ENCODE assay signal across 26 cellular contexts in the genomic region with DNA sequence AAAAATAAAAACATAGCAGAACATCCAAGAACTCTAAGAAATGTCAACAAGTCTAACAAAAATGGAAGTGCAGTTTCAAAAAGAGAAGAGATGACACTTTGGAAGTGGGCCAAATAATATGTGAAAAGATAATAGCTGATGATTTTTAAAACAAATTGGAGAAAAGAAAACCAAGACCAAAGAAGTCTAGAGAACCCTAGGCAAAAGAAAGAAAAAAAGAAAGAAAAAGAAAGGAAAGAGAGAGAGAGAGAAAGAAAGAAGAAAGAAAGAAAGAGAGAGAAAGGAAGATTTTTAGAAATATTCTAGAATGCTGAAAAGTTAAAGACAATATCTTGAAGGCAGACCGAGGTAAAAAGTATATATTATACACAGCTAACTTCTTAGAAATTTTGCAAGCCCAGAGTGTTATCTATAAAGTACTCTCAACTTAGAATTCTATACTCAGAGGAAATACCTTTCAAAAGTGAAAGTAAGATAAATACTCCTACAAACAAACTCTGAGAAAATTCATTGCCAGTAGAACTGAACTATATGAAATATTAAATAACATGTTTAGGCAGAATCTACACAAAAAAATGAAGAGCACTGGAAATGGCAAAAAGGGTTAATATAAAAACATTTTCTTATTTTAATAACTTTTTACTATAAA.
DNase-seq lines count a peak whose midpoint lies in the region; ATAC-seq and TF ChIP-seq lines count a peak whose summit lies in the region.
"Had no signal": no experiment of that assay in that cellular context is flagged by ENCODE, and none has a peak within 500 bp of the region (broad histone marks: within the 10 kb centered on the region; RNA-seq: fewer than 3 reads in every experiment).

No MANE protein-coding gene starts in this region.

- H3K36me3 Mint-ChIP-seq in MCF 10A (ENCODE audit: insufficient read depth, unreplicated experiment) (no peaks in the 10 kb centered on the region), chondrocyte (ENCODE audit: low read depth) (no peaks in the 10 kb centered on the region)
- H3K36me3 Mint-ChIP-seq: activated CD4-positive, alpha-beta memory T cell treated with anti-CD3 and anti-CD28 coated beads for 36 hours had no signal

- 91% methylated on average over 1 of the region's 1 CpG for WGBS in smooth muscle cell (ENCODE audit: low lambda C conversion rate)

- H3K4me3 Mint-ChIP-seq in MCF 10A (ENCODE audit: unreplicated experiment) (peak overlapping the region; percentile 12), chondrocyte (ENCODE audit: unreplicated experiment) (no peak overlapping the region)
- H3K4me3 Mint-ChIP-seq: activated CD4-positive, alpha-beta memory T cell treated with anti-CD3 and anti-CD28 coated beads for 36 hours; neural crest cell had no signal

- H3K9me3 Mint-ChIP-seq in MCF 10A (ENCODE audit: unreplicated experiment) (peaks cover 6% of the 10 kb centered on the region), chondrocyte (ENCODE audit: low read depth) (no peaks in the 10 kb centered on the region)

- no peaks in the 10 kb centered on the region for H3K79me2 ChIP-seq in PC-9 (ENCODE audit: low read depth)
- no peaks in the 10 kb centered on the region for H3K79me2 ChIP-seq in smooth muscle cell (ENCODE audit: low read depth)

- no peak overlapping the region for H3K27ac Mint-ChIP-seq in MCF 10A (ENCODE audit: low read depth, unreplicated experiment)
- H3K27ac Mint-ChIP-seq in chondrocyte (ENCODE audit: unreplicated experiment): peak overlapping the region; percentile 46
- H3K27ac Mint-ChIP-seq: activated CD4-positive, alpha-beta memory T cell treated with anti-CD3 and anti-CD28 coated beads for 36 hours had no signal

- H3F3A ChIP-seq in PC-9 (ENCODE audit: insufficient read depth, low read depth) (no peaks in the 10 kb centered on the region), smooth muscle cell (ENCODE audit: low read depth) (no peaks in the 10 kb centered on the region)

- no peak for TF ChIP-seq CTCF in MCF 10A (IDR thresholded peaks at IDR 0.05; ENCODE audit: unreplicated experiment)
- no peak for TF ChIP-seq CTCF in breast epithelium (IDR thresholded peaks at IDR 0.05)
- no peak for TF ChIP-seq CTCF in PC-9 (conservative IDR thresholded peaks at IDR 0.05)
- TF ChIP-seq CTCF in chondrocyte (IDR thresholded peaks at IDR 0.05): no peak
- TF ChIP-seq CTCF in smooth muscle cell (IDR thresholded peaks at IDR 0.05; ENCODE audit: borderline replicate concordance, insufficient read depth, poor library complexity, severe bottlenecking): no peak

- no peaks in the 10 kb centered on the region for H3K36me3 ChIP-seq in breast epithelium
- H3K36me3 ChIP-seq in PC-9 (ENCODE audit: low read depth): no peaks in the 10 kb centered on the region
- H3K36me3 ChIP-seq in smooth muscle cell (ENCODE audit: low read depth): no peaks in the 10 kb centered on the region
- H3K36me3 ChIP-seq: BLaER1 treated with 17β-estradiol and CSF1 and Interleukin-3, amounts not matched to agents 10 nM and 100 nM; HAP-1; Peyer's patch; prostate gland; suprapubic skin had no signal

- intact Hi-C loops in MCF 10A (cut with micrococcal nuclease): no loop called here
- intact Hi-C loops in breast epithelium (cut with DNase I; ENCODE audit: low total_unique reads): no loop called here
- intact Hi-C loops in PC-9 (cut with micrococcal nuclease; ENCODE audit: unreplicated experiment): no loop called here

- H3K4me1 ChIP-seq in breast epithelium (no peaks in the 10 kb centered on the region), PC-9 (replicated peaks; ENCODE audit: insufficient read depth) (no peaks in the 10 kb centered on the region), smooth muscle cell (ENCODE audit: low read depth) (no peaks in the 10 kb centered on the region)
- H3K4me1 ChIP-seq: BLaER1 treated with 17β-estradiol and CSF1 and Interleukin-3, amounts not matched to agents 10 nM and 100 nM; HAP-1; Peyer's patch; prostate gland; suprapubic skin had no signal

- H4K20me1 ChIP-seq in PC-9 (ENCODE audit: insufficient read depth) (no peaks in the 10 kb centered on the region), smooth muscle cell (ENCODE audit: low read depth) (no peaks in the 10 kb centered on the region)
- H4K20me1 ChIP-seq: BLaER1 treated with 17β-estradiol and CSF1 and Interleukin-3, amounts not matched to agents 10 nM and 100 nM had no signal

- no peak overlapping the region for H3K9ac ChIP-seq in smooth muscle cell (ENCODE audit: low read depth)
- H3K9ac ChIP-seq: BLaER1 treated with 17β-estradiol and CSF1 and Interleukin-3, amounts not matched to agents 10 nM and 100 nM had no signal

- POLR2A ChIA-PET in MCF 10A (lab: Yijun Ruan, JAX) (no interaction called here), PC-9 (lab: Charles Lee; ENCODE audit: unreplicated experiment) (no interaction called here)

- H3K27me3 ChIP-seq in breast epithelium: no peaks in the 10 kb centered on the region
- no peaks in the 10 kb centered on the region for H3K27me3 ChIP-seq in PC-9 (ENCODE audit: insufficient read depth, low read depth)
- H3K27me3 ChIP-seq in smooth muscle cell (ENCODE audit: low read depth): no peaks in the 10 kb centered on the region
- H3K27me3 ChIP-seq: BLaER1 treated with 17β-estradiol and CSF1 and Interleukin-3, amounts not matched to agents 10 nM and 100 nM; Peyer's patch; suprapubic skin had no signal

- H2AFZ ChIP-seq in PC-9: no peak overlapping the region
- H2AFZ ChIP-seq in smooth muscle cell (ENCODE audit: low read depth): peak overlapping the region; percentile 62

- H3K27me3 Mint-ChIP-seq in MCF 10A (ENCODE audit: insufficient read depth, unreplicated experiment): no peaks in the 10 kb centered on the region
- H3K27me3 Mint-ChIP-seq in chondrocyte (ENCODE audit: low read depth): no peaks in the 10 kb centered on the region
- H3K27me3 Mint-ChIP-seq: activated CD4-positive, alpha-beta memory T cell treated with anti-CD3 and anti-CD28 coated beads for 36 hours had no signal

- CTCF ChIA-PET in MCF 10A (lab: Yijun Ruan, JAX) (no interaction called here), PC-9 (lab: Charles Lee) (no interaction called here)

- H3K4me1 Mint-ChIP-seq in MCF 10A (ENCODE audit: insufficient read depth, unreplicated experiment) (no peaks in the 10 kb centered on the region), chondrocyte (ENCODE audit: low read depth) (peaks cover 4% of the 10 kb centered on the region)
- H3K4me1 Mint-ChIP-seq: neural crest cell had no signal

- H3K9me3 ChIP-seq in breast epithelium (no peaks in the 10 kb centered on the region), PC-9 (ENCODE audit: insufficient read depth, low read depth) (no peaks in the 10 kb centered on the region), smooth muscle cell (replicated peaks; ENCODE audit: low read depth) (no peaks in the 10 kb centered on the region)
- H3K9me3 ChIP-seq: BLaER1 treated with 17β-estradiol and CSF1 and Interleukin-3, amounts not matched to agents 10 nM and 100 nM; HAP-1; Peyer's patch; prostate gland; suprapubic skin had no signal

- TF ChIP-seq POLR2A in breast epithelium (IDR thresholded peaks at IDR 0.05): no peak

- no peak overlapping the region for H3K4me3 ChIP-seq in breast epithelium
- peak overlapping the region; percentile 5; the same call in 1 of the 2 replicates for H3K4me3 ChIP-seq in PC-9
- no peak overlapping the region for H3K4me3 ChIP-seq in smooth muscle cell
- H3K4me3 ChIP-seq: BLaER1 treated with 17β-estradiol and CSF1 and Interleukin-3, amounts not matched to agents 10 nM and 100 nM; HAP-1; Peyer's patch; prostate gland; suprapubic skin had no signal

- ATAC-seq in HG03460 (IDR thresholded peaks at IDR 0.05; ENCODE audit: unreplicated experiment): no peak
- ATAC-seq in HG03108 (IDR thresholded peaks at IDR 0.05; ENCODE audit: unreplicated experiment): no peak
- ATAC-seq in GM21576 (IDR thresholded peaks at IDR 0.05; ENCODE audit: unreplicated experiment): no peak
- ATAC-seq: left ventricle myocardium superior had no signal

- H3K27ac ChIP-seq in breast epithelium (no peak overlapping the region), PC-9 (no peak overlapping the region), smooth muscle cell (ENCODE audit: low read depth) (no peak overlapping the region)
- H3K27ac ChIP-seq: BLaER1 treated with 17β-estradiol and CSF1 and Interleukin-3, amounts not matched to agents 10 nM and 100 nM; Peyer's patch; prostate gland; suprapubic skin had no signal

- H3K9me2 ChIP-seq in PC-9 (ENCODE audit: insufficient read depth): 0 out of 2 replicates have a peak, but pooled peaks cover 3% of the 10 kb centered on the region

- no peak for DNase-seq in MCF 10A (ENCODE audit: unreplicated experiment)
- no peak for DNase-seq in breast epithelium (ENCODE audit: low spot score in 2 of 2)
- no peak for DNase-seq in PC-9
- no peak for DNase-seq in chondrocyte (ENCODE audit: low spot score)
- no peak for DNase-seq in smooth muscle cell (lab: John Stamatoyannopoulos, UW; ENCODE audit: unreplicated experiment)
- DNase-seq: activated CD4-positive, alpha-beta memory T cell treated with anti-CD3 and anti-CD28 coated beads for 36 hours; activated CD4-positive, CD25-positive, alpha-beta regulatory T cell; activated gamma-delta T cell treated with Interleukin-2 at 50 U/mL for 16 hours; anterior cingulate cortex; Calu3; caudate nucleus; foreskin melanocyte; hippocampal formation; left ventricle myocardium superior; NCI-H1105; NCI-H2029 treated with DMSO at 0.1 percent for 48 hours; NCI-H345; Peyer's patch had no signal

- H3K4me2 ChIP-seq in PC-9 (0 out of 2 replicates have a peak overlapping the region, but pooled peaks have one; percentile 7), smooth muscle cell (no peak overlapping the region)
- H3K4me2 ChIP-seq: BLaER1 treated with 17β-estradiol and CSF1 and Interleukin-3, amounts not matched to agents 10 nM and 100 nM had no signal

- BruUV-seq in MCF 10A (replicated peaks; lab: Mats Ljungman, UMichigan): no TSS peak
- BruUV-seq in PC-9 (replicated peaks; lab: Mats Ljungman, UMichigan): no TSS peak
